1 cellular context compared by ENCODE assay signal in genomic region chr7:27434729-27435400, GRCh38.
TF ChIP-seq lines count a peak whose summit lies in the region.

No MANE protein-coding gene starts in this region.

TF ChIP-seq in K562, 482 proteins besides CTCF, POLR2A, EP300 and RAD21 (continued from another document):
- TF ChIP-seq CHD4 (IDR thresholded peaks at IDR 0.05; ENCODE audit: insufficient read depth, insufficient replicate concordance, low read depth, low read length, poor library complexity, severe bottlenecking) (no peak), EGR1 (conservative IDR thresholded peaks at IDR 0.05) (no peak)
TF ChIP-seq in K562: peak in this region for 1.
